8 cellular contexts compared by ENCODE assay signal in genomic region chr15:63971427-63971805, GRCh38.
A peak's percentile ranks its signal among the peaks of the same experiment; 100 is the strongest.
DNase-seq lines count a peak whose midpoint lies in the region; ATAC-seq and TF ChIP-seq lines count a peak whose summit lies in the region.

No MANE protein-coding gene starts in this region.

- H3K9ac ChIP-seq in IMR-90 (ENCODE audit: low read depth, low read length) (no peak overlapping the region), mesenchymal stem cell (ENCODE audit: low read length) (no peak overlapping the region)

- H4K91ac ChIP-seq in IMR-90 (ENCODE audit: insufficient read depth, low read depth, low read length) (no peak overlapping the region), mesenchymal stem cell (ENCODE audit: low read length) (no peak overlapping the region)

- no peak overlapping the region for H2BK12ac ChIP-seq in mesenchymal stem cell (ENCODE audit: low read length in 2 of 2)

- no peaks in the 10 kb centered on the region for H3K9me1 ChIP-seq in IMR-90 (ENCODE audit: insufficient read depth, low read length)

- POLR2A ChIA-PET in IMR-90 (lab: Charles Lee; ENCODE audit: unreplicated experiment) = no interaction called here

- peak overlapping the region; percentile 27 for H3K4me3 Mint-ChIP-seq in activated naive CD4-positive, alpha-beta T cell treated with anti-CD3 and anti-CD28 coated beads, Interleukin-2, amount 10 ng/mL, durations not matched to agents 7 days and 5 days

- no peak overlapping the region for H3K56ac ChIP-seq in IMR-90 (ENCODE audit: extremely low read depth, insufficient read depth, low read length)

- no peaks in the 10 kb centered on the region for H3K27me3 Mint-ChIP-seq in activated naive CD4-positive, alpha-beta T cell treated with anti-CD3 and anti-CD28 coated beads, Interleukin-2, amount 10 ng/mL, durations not matched to agents 7 days and 5 days

- CTCF ChIA-PET in IMR-90 (lab: Yijun Ruan, JAX) = interaction anchor here (1.2 kb wide), 1 partner anchor 75 kb away, joined by 3 read pairs; the partner anchor contains the start of gene DAPK2
- CTCF ChIA-PET in activated naive CD4-positive, alpha-beta T cell treated with anti-CD3 and anti-CD28 coated beads, Interleukin-2, amount 10 ng/mL, durations not matched to agents 7 days and 5 days (lab: Charles Lee) = interaction anchor here (0.7 to 4.5 kb wide), 4 partner anchors 26 to 94 kb away, joined by 4 to 38 read pairs (median 12); no protein-coding TSS in a partner anchor

- H2BK15ac ChIP-seq in IMR-90 (ENCODE audit: low read depth, low read length) (no peak overlapping the region; the same call in 2 of the 3 replicates), mesenchymal stem cell (ENCODE audit: low read depth, poor library complexity, severe bottlenecking) (no peak overlapping the region)

- DNase-seq in IMR-90 = no peak
- DNase-seq in activated naive CD4-positive, alpha-beta T cell treated with anti-CD3 and anti-CD28 coated beads, Interleukin-2, amount 10 ng/mL, durations not matched to agents 7 days and 5 days = peak; percentile 62
- peak; percentile 22 to 30 for DNase-seq in stimulated activated CD4-positive, alpha-beta T cell treated with anti-CD3 and anti-CD28 coated beads, Interleukin-1b, Interleukin-23, amount 100 ng/mL, for 4 hours (ENCODE audit: low read depth in 2 of 2)
- no peak for DNase-seq in NCI-H2171 treated with DMSO at 0.1 percent for 48 hours (lab: John Stamatoyannopoulos, UW)
- no peak for DNase-seq in mesenchymal stem cell
- DNase-seq in cerebellar cortex (ENCODE audit: low spot score) = no peak

- H3K27ac ChIP-seq in IMR-90 (ENCODE audit: insufficient read depth, low read length) (no peak overlapping the region), mesenchymal stem cell (ENCODE audit: low read length, poor library complexity, severe bottlenecking) (no peak overlapping the region)

- H4K8ac ChIP-seq in IMR-90 (ENCODE audit: low read depth in 2 of 2, low read length in 2 of 2) = no peak overlapping the region
- H4K8ac ChIP-seq in mesenchymal stem cell (ENCODE audit: low read length) = no peak overlapping the region

- H2BK120ac ChIP-seq in IMR-90 (ENCODE audit: low read depth, low read length) = no peak overlapping the region
- no peak overlapping the region for H2BK120ac ChIP-seq in mesenchymal stem cell (ENCODE audit: low read depth, low read length)

- H2BK5ac ChIP-seq in IMR-90 (ENCODE audit: low read depth, low read length, poor library complexity, severe bottlenecking) = no peak overlapping the region
- H2BK5ac ChIP-seq in mesenchymal stem cell (ENCODE audit: low read depth, low read length, poor library complexity, severe bottlenecking) = no peak overlapping the region

- ATAC-seq in GM19372 (IDR thresholded peaks at IDR 0.05; ENCODE audit: low read depth, unreplicated experiment) (peak; percentile 7), IMR-90 (ENCODE audit: low read depth) (0 out of 2 replicates have a peak, but pooled peaks have one; percentile 22), GM18519 (IDR thresholded peaks at IDR 0.05; ENCODE audit: low FRiP score, unreplicated experiment) (no peak)

- no peak for TF ChIP-seq RAD21 in IMR-90 (IDR thresholded peaks at IDR 0.05; ENCODE audit: low read length)

- H3K4me3 ChIP-seq in IMR-90 (ENCODE audit: insufficient read depth, low read depth, low read length) (no peak overlapping the region), mesenchymal stem cell (ENCODE audit: insufficient read depth in 1 of 2, low read depth in 1 of 2, low read length in 2 of 2) (no peak overlapping the region)

- TF ChIP-seq POLR2A in IMR-90 (IDR thresholded peaks at IDR 0.05; ENCODE audit: low read depth, low read length) = no peak

- H3K36me3 ChIP-seq in IMR-90 (ENCODE audit: control insufficient read depth, insufficient read depth, low read length) = no peaks in the 10 kb centered on the region
- peaks cover 0 to 2% of the 10 kb centered on the region in 2 experiments for H3K36me3 ChIP-seq in mesenchymal stem cell (ENCODE audit: control insufficient read depth in 1 of 2, insufficient read depth in 2 of 2, low read depth in 1 of 2, low read length in 2 of 2)

- H3K4ac ChIP-seq in IMR-90 (ENCODE audit: low read depth, low read length) (no peak overlapping the region), mesenchymal stem cell (ENCODE audit: low read depth in 1 of 2, low read length in 2 of 2) (no peak overlapping the region)

- H3K18ac ChIP-seq in IMR-90 (ENCODE audit: low read depth, low read length) (peak overlapping the region; percentile 13; the same call in 1 of the 2 replicates), mesenchymal stem cell (ENCODE audit: low read depth in 1 of 2, low read length in 2 of 2) (no peak overlapping the region)

- H3K9me3 ChIP-seq in IMR-90 (ENCODE audit: control insufficient read depth, insufficient read depth, low read length) (no peaks in the 10 kb centered on the region), mesenchymal stem cell (ENCODE audit: control insufficient read depth, low read length) (no peaks in the 10 kb centered on the region)

- no peak for TF ChIP-seq CTCF in IMR-90 (conservative IDR thresholded peaks at IDR 0.05; ENCODE audit: low read depth, low read length)

- H3K27me3 ChIP-seq in IMR-90 (ENCODE audit: control insufficient read depth, insufficient read depth, low read length) (peaks cover 6% of the 10 kb centered on the region; the same call in 1 of the 2 replicates), mesenchymal stem cell (ENCODE audit: control insufficient read depth in 1 of 2, insufficient read depth in 1 of 2, low read length in 2 of 2) (no peaks in the 10 kb centered on the region)

- WGBS in IMR-90 (ENCODE audit: extremely low coverage in 2 of 2, insufficient read length in 1 of 2), 2 experiments = no CpG with 5 or more reads among the region's 2 CpGs
- 28% methylated on average over 2 of the region's 2 CpGs for WGBS in mesenchymal stem cell

- no peaks in the 10 kb centered on the region for H3K79me1 ChIP-seq in IMR-90 (ENCODE audit: low read depth in 1 of 2, low read length in 2 of 2)
- no peaks in the 10 kb centered on the region for H3K79me1 ChIP-seq in mesenchymal stem cell (replicated peaks; ENCODE audit: low read length, poor library complexity, severe bottlenecking)

- intact Hi-C loops in IMR-90 (cut with micrococcal nuclease) = no loop called here

- no peaks in the 10 kb centered on the region for H4K20me1 ChIP-seq in IMR-90 (ENCODE audit: insufficient read depth, low read length)

- H2BK20ac ChIP-seq in IMR-90 (ENCODE audit: low read depth, low read length) = no peak overlapping the region

- H3K36me3 Mint-ChIP-seq in activated naive CD4-positive, alpha-beta T cell treated with anti-CD3 and anti-CD28 coated beads, Interleukin-2, amount 10 ng/mL, durations not matched to agents 7 days and 5 days = no peaks in the 10 kb centered on the region

- H2AK9ac ChIP-seq in IMR-90 (replicated peaks; ENCODE audit: low read depth, low read length, poor library complexity) = no peak overlapping the region

- H2AFZ ChIP-seq in IMR-90 (replicated peaks; ENCODE audit: low read length, poor library complexity) (no peak overlapping the region), mesenchymal stem cell (ENCODE audit: low read depth, low read length) (no peak overlapping the region)

- peaks cover 41% of the 10 kb centered on the region for H3K4me1 Mint-ChIP-seq in activated naive CD4-positive, alpha-beta T cell treated with anti-CD3 and anti-CD28 coated beads, Interleukin-2, amount 10 ng/mL, durations not matched to agents 7 days and 5 days

- BruUV-seq in IMR-90 (replicated peaks; lab: Mats Ljungman, UMichigan) = no TSS peak

- H3K4me1 ChIP-seq in IMR-90 (ENCODE audit: control insufficient read depth, insufficient read depth, low read length) = peaks cover 10% of the 10 kb centered on the region
- H3K4me1 ChIP-seq in mesenchymal stem cell (ENCODE audit: control insufficient read depth, insufficient read depth, low read depth, low read length) = peaks cover 4% of the 10 kb centered on the region

- in situ Hi-C loops in IMR-90 (cut with MboI; ENCODE audit: low sequenced_read_pairs) = no loop called here

- no peak overlapping the region for H2AK5ac ChIP-seq in IMR-90 (ENCODE audit: low read depth, low read length)
- H2AK5ac ChIP-seq in mesenchymal stem cell (ENCODE audit: low read length, severe bottlenecking) = no peak overlapping the region

- dilution Hi-C loops in IMR-90 (cut with HindIII; ENCODE audit: low sequenced_read_pairs, unreplicated experiment) = no loop called here

- H3K27ac Mint-ChIP-seq in activated naive CD4-positive, alpha-beta T cell treated with anti-CD3 and anti-CD28 coated beads, Interleukin-2, amount 10 ng/mL, durations not matched to agents 7 days and 5 days = peak overlapping the region; percentile 95

- no peak overlapping the region; the same call in 1 of the 2 replicates for H4K5ac ChIP-seq in IMR-90 (ENCODE audit: low read depth, low read length)

- no peak overlapping the region for H3K4me2 ChIP-seq in IMR-90 (ENCODE audit: low read depth, low read length)
- no peak overlapping the region for H3K4me2 ChIP-seq in mesenchymal stem cell (ENCODE audit: low read length, poor library complexity, severe bottlenecking)

- H3K23ac ChIP-seq in IMR-90 (ENCODE audit: low read depth, low read length) (no peak overlapping the region), mesenchymal stem cell (ENCODE audit: low read length in 2 of 2) (no peak overlapping the region)

- no peaks in the 10 kb centered on the region for H3K9me3 Mint-ChIP-seq in activated naive CD4-positive, alpha-beta T cell treated with anti-CD3 and anti-CD28 coated beads, Interleukin-2, amount 10 ng/mL, durations not matched to agents 7 days and 5 days

- no peak overlapping the region for H3K14ac ChIP-seq in IMR-90 (replicated peaks; ENCODE audit: low read depth, low read length)
- H3K14ac ChIP-seq in mesenchymal stem cell (ENCODE audit: low read length in 2 of 2) = no peak overlapping the region

TF ChIP-seq in IMR-90, 13 proteins besides CTCF, POLR2A, EP300 and RAD21 (continues in another document):
- TF ChIP-seq MXI1 (IDR thresholded peaks at IDR 0.05; ENCODE audit: borderline replicate concordance, low read depth, low read length) = no peak
- TF ChIP-seq NFE2L2 (IDR thresholded peaks at IDR 0.05; ENCODE audit: low read depth, low read length) = no peak
- TF ChIP-seq MAZ (IDR thresholded peaks at IDR 0.05; ENCODE audit: borderline replicate concordance, low read depth, low read length) = no peak
- TF ChIP-seq RCOR1 (IDR thresholded peaks at IDR 0.05; ENCODE audit: insufficient replicate concordance, low read length) = no peak
- TF ChIP-seq CEBPB (IDR thresholded peaks at IDR 0.05; ENCODE audit: low read depth, low read length) = no peak
- TF ChIP-seq ELK1 (IDR thresholded peaks at IDR 0.05; ENCODE audit: borderline replicate concordance, low read depth, low read length) = no peak
- TF ChIP-seq RFX5 (IDR thresholded peaks at IDR 0.05; ENCODE audit: low read depth, low read length) = no peak

Comparison
In these comparisons a context has a peak if more than half of its experiments do, and no peak if none do; other contexts are left out.
1. DNase-seq: peak in activated naive CD4-positive, alpha-beta T cell treated with anti-CD3 and anti-CD28 coated beads, Interleukin-2, amount 10 ng/mL, durations not matched to agents 7 days and 5 days (single experiment) and stimulated activated CD4-positive, alpha-beta T cell treated with anti-CD3 and anti-CD28 coated beads, Interleukin-1b, Interleukin-23, amount 100 ng/mL, for 4 hours (2 of 2); none in IMR-90 (single experiment), NCI-H2171 treated with DMSO at 0.1 percent for 48 hours (single experiment), mesenchymal stem cell (single experiment) and cerebellar cortex (single experiment).